In the genomic region with DNA sequence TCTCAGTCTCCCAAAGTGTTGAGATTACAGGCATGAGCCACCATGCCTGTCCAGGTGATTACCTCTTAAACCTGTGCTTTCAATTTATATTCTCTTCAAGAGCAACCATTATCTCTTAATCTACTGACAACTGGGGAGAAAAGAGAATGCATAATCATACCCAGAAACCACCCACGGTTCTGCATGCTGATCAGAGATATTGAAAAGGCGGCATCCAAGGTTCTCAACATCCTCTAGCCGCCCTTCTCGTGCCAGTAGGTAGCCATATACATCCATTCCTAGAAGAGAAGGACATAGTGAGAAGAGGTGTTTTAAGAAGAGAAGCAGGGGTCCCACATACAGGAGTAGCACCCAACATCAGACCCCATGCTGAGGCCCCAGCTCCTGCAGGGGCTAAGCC, we compare ENCODE assay signal across 22 cellular contexts. TPM values are rescaled to one million over a fixed set of nuclear protein-coding genes. Genes with fewer than 3 reads are reported as not detected.
DNase-seq lines count a peak whose midpoint lies in the region; ATAC-seq lines count a peak whose summit lies in the region.
"Had no signal": no experiment of that assay in that cellular context is flagged by ENCODE, and none has a peak within 500 bp of the region (broad histone marks: within the 10 kb centered on the region; RNA-seq: fewer than 3 reads in every experiment).

No MANE protein-coding gene starts in this region.

- CTCF ChIA-PET in activated CD4-positive, alpha-beta T cell treated with anti-CD3 and anti-CD28 coated beads for 36 hours (lab: Charles Lee): no interaction called here
- CTCF ChIA-PET in activated naive CD4-positive, alpha-beta T cell treated with anti-CD3 and anti-CD28 coated beads, Interleukin-2, amount 10 ng/mL, durations not matched to agents 7 days and 5 days (lab: Charles Lee): interaction anchor here (2.2 kb wide), 1 partner anchor 49 kb away, joined by 5 read pairs; no protein-coding TSS in a partner anchor
- CTCF ChIA-PET in activated CD4-positive, alpha-beta memory T cell treated with anti-CD3 and anti-CD28 coated beads for 36 hours (lab: Charles Lee): interaction anchor here (0.6 kb wide), 1 partner anchor 49 kb away, joined by 5 read pairs; no protein-coding TSS in a partner anchor

- H2AFZ ChIP-seq in neuronal stem cell (ENCODE audit: low read length): no peak overlapping the region
- no peak overlapping the region for H2AFZ ChIP-seq in Karpas-422 (ENCODE audit: low read length)
- H2AFZ ChIP-seq: PC-9 had no signal

- no peak overlapping the region for H2BK15ac ChIP-seq in neuronal stem cell (ENCODE audit: low read length)

- no peak overlapping the region for H3K23ac ChIP-seq in neuronal stem cell (ENCODE audit: low read depth, low read length, poor library complexity)

- H3K36me3 ChIP-seq in neuronal stem cell (replicated peaks in 1 of 2; ENCODE audit: control insufficient read depth in 2 of 2, insufficient read depth in 2 of 2, low read length in 2 of 2) (peaks cover 38 to 91% of the 10 kb centered on the region in 2 donors), Karpas-422 (ENCODE audit: insufficient read depth, low read length) (peaks cover 50% of the 10 kb centered on the region)

- no peak overlapping the region for H4K91ac ChIP-seq in neuronal stem cell (ENCODE audit: low read depth, low read length, poor library complexity)

- H3K4me1 ChIP-seq in neuronal stem cell (ENCODE audit: control insufficient read depth in 2 of 2, insufficient read depth in 1 of 2, low read depth in 1 of 2, low read length in 2 of 2) (no peaks in the 10 kb centered on the region), Karpas-422 (ENCODE audit: low read length) (peaks cover under 1% of the 10 kb centered on the region; the same call in 1 of the 2 replicates)
- H3K4me1 ChIP-seq: HAP-1 had no signal

- H3K9ac ChIP-seq in neuronal stem cell (ENCODE audit: low read depth, low read length, poor library complexity): no peak overlapping the region
- H3K9ac ChIP-seq in Karpas-422 (ENCODE audit: low read length): no peak overlapping the region

- H3K27me3 Mint-ChIP-seq in activated CD4-positive, alpha-beta T cell treated with anti-CD3 and anti-CD28 coated beads for 36 hours: no peaks in the 10 kb centered on the region
- H3K27me3 Mint-ChIP-seq in activated naive CD4-positive, alpha-beta T cell treated with anti-CD3 and anti-CD28 coated beads, Interleukin-2, amount 10 ng/mL, durations not matched to agents 7 days and 5 days: no peaks in the 10 kb centered on the region
- no peaks in the 10 kb centered on the region for H3K27me3 Mint-ChIP-seq in activated CD4-positive, alpha-beta memory T cell treated with anti-CD3 and anti-CD28 coated beads for 36 hours

- no peak overlapping the region for H3K14ac ChIP-seq in neuronal stem cell (ENCODE audit: low read length)

- H3K4me3 ChIP-seq in neuronal stem cell (ENCODE audit: low read length in 2 of 2) (no peak overlapping the region), Karpas-422 (ENCODE audit: low read length) (no peak overlapping the region)
- H3K4me3 ChIP-seq: HAP-1, PC-9 had no signal

- no peak overlapping the region for H3K4me3 Mint-ChIP-seq in activated CD4-positive, alpha-beta T cell treated with anti-CD3 and anti-CD28 coated beads for 36 hours
- no peak overlapping the region for H3K4me3 Mint-ChIP-seq in activated naive CD4-positive, alpha-beta T cell treated with anti-CD3 and anti-CD28 coated beads, Interleukin-2, amount 10 ng/mL, durations not matched to agents 7 days and 5 days
- no peak overlapping the region for H3K4me3 Mint-ChIP-seq in activated CD4-positive, alpha-beta memory T cell treated with anti-CD3 and anti-CD28 coated beads for 36 hours
- H3K4me3 Mint-ChIP-seq: CD14-positive monocyte had no signal

- peaks cover 7% of the 10 kb centered on the region; the same call in 1 of the 2 replicates for H3K79me2 ChIP-seq in Karpas-422 (ENCODE audit: low read length)

- peaks cover 64% of the 10 kb centered on the region for H3K36me3 Mint-ChIP-seq in activated CD4-positive, alpha-beta T cell treated with anti-CD3 and anti-CD28 coated beads for 36 hours (ENCODE audit: low read depth)
- peaks cover 50% of the 10 kb centered on the region for H3K36me3 Mint-ChIP-seq in activated naive CD4-positive, alpha-beta T cell treated with anti-CD3 and anti-CD28 coated beads, Interleukin-2, amount 10 ng/mL, durations not matched to agents 7 days and 5 days
- peaks cover 53% of the 10 kb centered on the region for H3K36me3 Mint-ChIP-seq in activated CD4-positive, alpha-beta memory T cell treated with anti-CD3 and anti-CD28 coated beads for 36 hours

- no peak overlapping the region for H3K4me2 ChIP-seq in neuronal stem cell (ENCODE audit: insufficient read depth, low read length, poor library complexity, severe bottlenecking)
- H3K4me2 ChIP-seq in Karpas-422 (ENCODE audit: low read depth, low read length, poor library complexity, severe bottlenecking): no peak overlapping the region
- H3K4me2 ChIP-seq: PC-9 had no signal

- H4K20me1 ChIP-seq in Karpas-422 (ENCODE audit: insufficient read depth, low read depth, low read length): no peaks in the 10 kb centered on the region

- H3K18ac ChIP-seq in neuronal stem cell (ENCODE audit: low read length): no peak overlapping the region

- peak; percentile 68 for ATAC-seq in activated CD4-positive, alpha-beta T cell treated with anti-CD3 and anti-CD28 coated beads for 36 hours
- no peak for ATAC-seq in GM18861 (IDR thresholded peaks at IDR 0.05; ENCODE audit: unreplicated experiment)

- peaks cover 22% of the 10 kb centered on the region for H3K4me1 Mint-ChIP-seq in activated CD4-positive, alpha-beta T cell treated with anti-CD3 and anti-CD28 coated beads for 36 hours
- peaks cover 7% of the 10 kb centered on the region for H3K4me1 Mint-ChIP-seq in activated naive CD4-positive, alpha-beta T cell treated with anti-CD3 and anti-CD28 coated beads, Interleukin-2, amount 10 ng/mL, durations not matched to agents 7 days and 5 days
- H3K4me1 Mint-ChIP-seq in activated CD4-positive, alpha-beta memory T cell treated with anti-CD3 and anti-CD28 coated beads for 36 hours (ENCODE audit: low read depth): peaks cover 21% of the 10 kb centered on the region

- no peak overlapping the region for H2BK12ac ChIP-seq in neuronal stem cell (ENCODE audit: low read length)

- H2AK5ac ChIP-seq in neuronal stem cell (ENCODE audit: low read depth, low read length): no peak overlapping the region

- WGBS in neuronal stem cell (ENCODE audit: extremely low coverage in 2 of 2, insufficient read length in 2 of 2, insufficient replicate concordance in 1 of 2), 2 donors: no CpG with 5 or more reads among the region's 4 CpGs

- H3K9me2 ChIP-seq in Karpas-422 (replicated peaks; ENCODE audit: insufficient read depth, low read length): no peaks in the 10 kb centered on the region

- peak; percentile 24 for DNase-seq in activated CD4-positive, alpha-beta T cell treated with anti-CD3 and anti-CD28 coated beads for 36 hours
- no peak for DNase-seq in activated CD4-positive, alpha-beta T cell treated with anti-CD3 and anti-CD28 coated beads, Interleukin-2, amount 50 U/mL, for 4 hours
- DNase-seq in activated naive CD4-positive, alpha-beta T cell treated with Interleukin-2 at 50 U/mL for 16 hours: peak; percentile 12
- DNase-seq in activated naive CD4-positive, alpha-beta T cell treated with anti-CD3 and anti-CD28 coated beads, Interleukin-2, amount 10 ng/mL, durations not matched to agents 7 days and 5 days: no peak
- peak; percentile 43 for DNase-seq in activated CD4-positive, alpha-beta memory T cell treated with anti-CD3 and anti-CD28 coated beads for 36 hours
- DNase-seq in neuronal stem cell (ENCODE audit: low spot score): no peak
- no peak for DNase-seq in Karpas-422
- DNase-seq: 8988T, COR-L47, DMS 273 treated with DMSO at 0.1 percent for 48 hours, DND-41, IMR-90, NCI-H1048, NCI-H1436, NCI-H1930, NCI-H345, NCI-H524 treated with DMSO at 0.1 percent for 48 hours, PC-9 had no signal

- H3K27ac ChIP-seq in neuronal stem cell (replicated peaks; ENCODE audit: low read length) (no peak overlapping the region), Karpas-422 (ENCODE audit: low read length) (no peak overlapping the region)
- H3K27ac ChIP-seq: PC-9, RWPE1 had no signal

- H2BK5ac ChIP-seq in neuronal stem cell (ENCODE audit: low read length): peak overlapping the region; percentile 53

- no peaks in the 10 kb centered on the region for H3K9me3 Mint-ChIP-seq in activated CD4-positive, alpha-beta T cell treated with anti-CD3 and anti-CD28 coated beads for 36 hours (ENCODE audit: low read depth)
- H3K9me3 Mint-ChIP-seq in activated naive CD4-positive, alpha-beta T cell treated with anti-CD3 and anti-CD28 coated beads, Interleukin-2, amount 10 ng/mL, durations not matched to agents 7 days and 5 days: no peaks in the 10 kb centered on the region
- H3K9me3 Mint-ChIP-seq in activated CD4-positive, alpha-beta memory T cell treated with anti-CD3 and anti-CD28 coated beads for 36 hours: no peaks in the 10 kb centered on the region
- H3K9me3 Mint-ChIP-seq: CD14-positive monocyte had no signal

- H4K8ac ChIP-seq in neuronal stem cell (ENCODE audit: low read depth, low read length): no peak overlapping the region

- peaks cover 0 to 2% of the 10 kb centered on the region in 2 donors for H3K9me3 ChIP-seq in neuronal stem cell (replicated peaks in 1 of 2; ENCODE audit: control insufficient read depth in 2 of 2, insufficient read depth in 1 of 2, low read depth in 1 of 2, low read length in 2 of 2)
- H3K9me3 ChIP-seq in Karpas-422 (ENCODE audit: low read length): no peaks in the 10 kb centered on the region
- H3K9me3 ChIP-seq: HAP-1 had no signal

- POLR2A ChIA-PET in activated CD4-positive, alpha-beta T cell treated with anti-CD3 and anti-CD28 coated beads for 36 hours (lab: Charles Lee): no interaction called here
- POLR2A ChIA-PET in activated CD4-positive, alpha-beta memory T cell treated with anti-CD3 and anti-CD28 coated beads for 36 hours (lab: Charles Lee): no interaction called here

- H3K27ac Mint-ChIP-seq in activated CD4-positive, alpha-beta T cell treated with anti-CD3 and anti-CD28 coated beads for 36 hours: peak overlapping the region; percentile 76
- no peak overlapping the region for H3K27ac Mint-ChIP-seq in activated naive CD4-positive, alpha-beta T cell treated with anti-CD3 and anti-CD28 coated beads, Interleukin-2, amount 10 ng/mL, durations not matched to agents 7 days and 5 days
- H3K27ac Mint-ChIP-seq in activated CD4-positive, alpha-beta memory T cell treated with anti-CD3 and anti-CD28 coated beads for 36 hours: peak overlapping the region; percentile 21

- H3K27me3 ChIP-seq in neuronal stem cell (ENCODE audit: control insufficient read depth in 3 of 3, insufficient read depth in 3 of 3, low read depth in 1 of 3, low read length in 3 of 3) (peaks cover 0 to 2% (median 0%) of the 10 kb centered on the region in 3 experiments), Karpas-422 (ENCODE audit: low read length) (no peaks in the 10 kb centered on the region)

- no peaks in the 10 kb centered on the region for H3K79me1 ChIP-seq in neuronal stem cell (ENCODE audit: low read depth, low read length)

- no peak overlapping the region for H3K4ac ChIP-seq in neuronal stem cell (ENCODE audit: low read length)

- intact Hi-C loops in activated CD4-positive, alpha-beta T cell treated with anti-CD3 and anti-CD28 coated beads for 36 hours (cut with DNase I, micrococcal nuclease): no loop called here
- intact Hi-C loops in activated CD4-positive, alpha-beta memory T cell treated with anti-CD3 and anti-CD28 coated beads for 36 hours (cut with micrococcal nuclease): no loop called here

- H2BK120ac ChIP-seq in neuronal stem cell (ENCODE audit: low read depth, low read length): no peak overlapping the region

RNA-seq across cellular contexts. Expression of a gene that starts 20.8 kb away (rescaled TPM):
- total RNA-seq in activated CD4-positive, alpha-beta T cell treated with anti-CD3 and anti-CD28 coated beads for 36 hours: 10 to 100 TPM; 52.6 to 63.6 TPM
- 10 to 100 TPM; 47.3 to 52.9 TPM for total RNA-seq in activated CD4-positive, alpha-beta memory T cell treated with anti-CD3 and anti-CD28 coated beads for 36 hours
- polyA plus RNA-seq in neuronal stem cell (2013, experiment 1 of 2): 38.3 TPM
- polyA plus RNA-seq in neuronal stem cell (2013, experiment 2 of 2): 38.9 TPM
- total RNA-seq in Karpas-422 (2014; rRNA removed; shearing (Covaris generic); ENCODE audit: low replicate concordance): 42.3 and 62.1 TPM in 2 replicates

Comparison
In these comparisons a context has a peak if more than half of its experiments do, and no peak if none do; other contexts are left out.
1. DNase-seq: peak in activated CD4-positive, alpha-beta T cell treated with anti-CD3 and anti-CD28 coated beads for 36 hours (single experiment), activated naive CD4-positive, alpha-beta T cell treated with Interleukin-2 at 50 U/mL for 16 hours (single experiment) and activated CD4-positive, alpha-beta memory T cell treated with anti-CD3 and anti-CD28 coated beads for 36 hours (single experiment); none in activated CD4-positive, alpha-beta T cell treated with anti-CD3 and anti-CD28 coated beads, Interleukin-2, amount 50 U/mL, for 4 hours (0 of 2), activated naive CD4-positive, alpha-beta T cell treated with anti-CD3 and anti-CD28 coated beads, Interleukin-2, amount 10 ng/mL, durations not matched to agents 7 days and 5 days (single experiment), neuronal stem cell (single experiment) and Karpas-422 (single experiment).